ENCODE assay signal across 8 cellular contexts in the genomic region with DNA sequence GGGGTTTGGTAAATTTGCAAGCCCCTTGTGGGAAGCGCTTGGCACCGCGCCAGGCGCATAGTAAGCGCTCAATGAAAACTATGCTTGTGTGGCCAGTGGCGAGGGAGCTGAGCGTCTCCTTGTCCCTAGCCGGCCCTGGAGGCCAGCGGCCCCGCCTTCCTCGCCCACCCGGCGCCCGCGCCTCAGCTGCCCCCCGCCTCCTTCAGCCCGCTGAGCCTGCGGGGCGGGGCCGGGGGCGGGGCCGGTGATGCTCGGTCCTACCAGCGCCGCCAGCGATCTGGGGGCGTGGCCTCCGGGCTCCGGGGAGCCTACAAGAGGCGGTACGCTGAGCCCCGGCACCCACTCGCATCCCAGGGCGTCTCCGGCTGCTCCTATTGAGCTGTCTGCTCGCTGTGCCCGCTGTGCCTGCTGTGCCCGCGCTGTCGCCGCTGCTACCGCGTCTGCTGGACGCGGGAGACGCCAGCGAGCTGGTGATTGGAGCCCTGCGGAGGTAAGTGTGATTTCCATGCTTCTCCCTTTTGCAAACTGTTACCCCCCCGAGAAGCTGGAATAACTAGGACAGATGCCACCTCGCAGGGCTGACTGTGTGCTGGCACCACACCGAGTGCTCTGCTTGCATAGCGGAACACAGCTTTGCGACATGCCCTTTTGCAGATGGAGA. TPM values are rescaled to one million over a fixed set of nuclear protein-coding genes. Genes with fewer than 3 reads are reported as not detected.
DNase-seq lines count a peak whose midpoint lies in the region; ATAC-seq and TF ChIP-seq lines count a peak whose summit lies in the region.

A gene with protein sequence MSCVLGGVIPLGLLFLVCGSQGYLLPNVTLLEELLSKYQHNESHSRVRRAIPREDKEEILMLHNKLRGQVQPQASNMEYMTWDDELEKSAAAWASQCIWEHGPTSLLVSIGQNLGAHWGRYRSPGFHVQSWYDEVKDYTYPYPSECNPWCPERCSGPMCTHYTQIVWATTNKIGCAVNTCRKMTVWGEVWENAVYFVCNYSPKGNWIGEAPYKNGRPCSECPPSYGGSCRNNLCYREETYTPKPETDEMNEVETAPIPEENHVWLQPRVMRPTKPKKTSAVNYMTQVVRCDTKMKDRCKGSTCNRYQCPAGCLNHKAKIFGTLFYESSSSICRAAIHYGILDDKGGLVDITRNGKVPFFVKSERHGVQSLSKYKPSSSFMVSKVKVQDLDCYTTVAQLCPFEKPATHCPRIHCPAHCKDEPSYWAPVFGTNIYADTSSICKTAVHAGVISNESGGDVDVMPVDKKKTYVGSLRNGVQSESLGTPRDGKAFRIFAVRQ (plus strand): TSS at position 342 of the 661 bp plus-strand sequence. CDS start 18,511 bp downstream, outside the sequence.

- CTCF ChIA-PET in HCT116 (lab: Charles Lee): interaction anchor here (1.2 kb wide), 1 partner anchor 11 kb away, joined by 3 read pairs; no protein-coding TSS in a partner anchor

- POLR2A ChIA-PET in HCT116 (lab: Charles Lee): interaction anchor here (0.9 to 4.4 kb wide), 12 partner anchors 8 to 307 kb away, joined by 3 to 40 read pairs (median 4); no protein-coding TSS in a partner anchor

- peak within 1 kb of the TSS; percentile 69 for H2AFZ ChIP-seq in HCT116 (ENCODE audit: low read depth, low read length, poor library complexity, severe bottlenecking)

- no peaks in the 10 kb centered on the region for H3K9me3 ChIP-seq in HCT116 (ENCODE audit: control insufficient read depth in 1 of 2, insufficient read depth in 1 of 2, low read depth in 1 of 2, low read length in 2 of 2)

- H3K79me2 ChIP-seq in HCT116 (ENCODE audit: insufficient read depth, low read length): no peaks in the 10 kb centered on the region

- H3K4me1 ChIP-seq in HCT116 (ENCODE audit: control insufficient read depth in 1 of 2, insufficient read depth in 2 of 2, low read length in 2 of 2): peaks cover 7 to 15% of the 10 kb centered on the region in 2 experiments

- no peak for TF ChIP-seq CTCF in AG09309 (IDR thresholded peaks at IDR 0.05; ENCODE audit: control insufficient read depth, insufficient read depth, low read depth, low read length, missing control alignments)
- TF ChIP-seq CTCF in HCT116 (IDR thresholded peaks at IDR 0.05 in 2 of 3, conservative IDR thresholded peaks at IDR 0.05 in 1 of 3; ENCODE audit: borderline replicate concordance in 1 of 3, insufficient read depth in 1 of 3, low read depth in 2 of 3, low read length in 2 of 3): no peak
- TF ChIP-seq CTCF in choroid plexus epithelial cell (conservative IDR thresholded peaks at IDR 0.05; ENCODE audit: low read depth, low read length): no peak
- TF ChIP-seq CTCF in kidney epithelial cell (IDR thresholded peaks at IDR 0.05; ENCODE audit: insufficient read depth, low read length, poor library complexity, severe bottlenecking): no peak

- BruUV-seq in HCT116 (replicated peaks; lab: Mats Ljungman, UMichigan): no TSS peak

- H3K9ac ChIP-seq in HCT116 (ENCODE audit: low read length): peak within 1 kb of the TSS; percentile 31; the same call in 1 of the 2 replicates

- no peaks in the 10 kb centered on the region for H4K20me1 ChIP-seq in HCT116 (ENCODE audit: insufficient read depth)

- H3K9me3 Mint-ChIP-seq in activated CD4-positive, alpha-beta T cell treated with anti-CD3 and anti-CD28 coated beads, Interleukin-2, amount 10 ng/mL, durations not matched to agents 24 days and 14 days: no peaks in the 10 kb centered on the region

- no peaks in the 10 kb centered on the region for H3K36me3 Mint-ChIP-seq in activated CD4-positive, alpha-beta T cell treated with anti-CD3 and anti-CD28 coated beads, Interleukin-2, amount 10 ng/mL, durations not matched to agents 24 days and 14 days (ENCODE audit: low read depth)

- peaks cover 6% of the 10 kb centered on the region for H3K4me1 Mint-ChIP-seq in activated CD4-positive, alpha-beta T cell treated with anti-CD3 and anti-CD28 coated beads, Interleukin-2, amount 10 ng/mL, durations not matched to agents 24 days and 14 days

- RAD21 ChIA-PET in HCT116 (lab: Charles Lee; ENCODE audit: low non-redundant PET in 1 of 2, low total read pairs in 2 of 2, uncharacterized antibody in 2 of 2, unreplicated experiment in 2 of 2): interaction anchor here in 1 of 2 experiments (0.9 kb wide), 1 partner anchor 13 kb away, joined by 3 read pairs; no protein-coding TSS in a partner anchor

- TF ChIP-seq POLR2A in HCT116 (IDR thresholded peaks at IDR 0.05; ENCODE audit: borderline replicate concordance, extremely low read depth, insufficient read depth, insufficient read length): peak; percentile 89

- ATAC-seq in HCT116 (peak; percentile 99), HG02571 (IDR thresholded peaks at IDR 0.05; ENCODE audit: unreplicated experiment) (no peak)

- H3K36me3 ChIP-seq in HCT116 (ENCODE audit: control insufficient read depth in 1 of 2, insufficient read depth in 2 of 2, low read length in 2 of 2): no peaks in the 10 kb centered on the region
- no peaks in the 10 kb centered on the region for H3K36me3 ChIP-seq in kidney epithelial cell (ENCODE audit: control insufficient read depth, insufficient read depth, low read length)

- H3K27ac ChIP-seq in HCT116 (ENCODE audit: low read depth, low read length): no peak within 1 kb of the TSS

- H3K4me3 Mint-ChIP-seq in activated CD4-positive, alpha-beta T cell treated with anti-CD3 and anti-CD28 coated beads, Interleukin-2, amount 10 ng/mL, durations not matched to agents 24 days and 14 days: peak within 1 kb of the TSS; percentile 75

- peak within 1 kb of the TSS; percentile 97 for H3K4me2 ChIP-seq in HCT116 (ENCODE audit: low read length)

- intact Hi-C loops in HCT116 (cut with micrococcal nuclease): no loop called here
- intact Hi-C loops in activated CD4-positive, alpha-beta T cell treated with anti-CD3 and anti-CD28 coated beads, Interleukin-2, amount 10 ng/mL, durations not matched to agents 24 days and 14 days (cut with micrococcal nuclease): no loop called here

- DNase-seq in AG09309 (ENCODE audit: low read depth): no peak
- DNase-seq in HCT116 (ENCODE audit: low read depth, low spot score): peak; percentile 81
- DNase-seq in NCI-H446 (lab: John Stamatoyannopoulos, UW): peak; percentile 38 to 79
- peak; percentile 96 for DNase-seq in activated CD4-positive, alpha-beta T cell treated with anti-CD3 and anti-CD28 coated beads, Interleukin-2, amount 10 ng/mL, durations not matched to agents 24 days and 14 days
- DNase-seq in choroid plexus epithelial cell (ENCODE audit: low read depth): peak; percentile 90
- no peak for DNase-seq in kidney epithelial cell (ENCODE audit: low read depth)
- peak; percentile 91 for DNase-seq in stimulated activated CD4-positive, alpha-beta T cell treated with anti-CD3 and anti-CD28 coated beads, Interleukin-12 subunit alpha, Interleukin-12 subunit beta, amount 100 ng/mL, for 4 hours

- H3K9me2 ChIP-seq in HCT116 (ENCODE audit: insufficient read depth): no peaks in the 10 kb centered on the region

- H3K27me3 Mint-ChIP-seq in activated CD4-positive, alpha-beta T cell treated with anti-CD3 and anti-CD28 coated beads, Interleukin-2, amount 10 ng/mL, durations not matched to agents 24 days and 14 days: peaks cover 51% of the 10 kb centered on the region

- TF ChIP-seq RAD21 in HCT116 (IDR thresholded peaks at IDR 0.05; ENCODE audit: low read depth): no peak

- H3K4me3 ChIP-seq in AG09309 (ENCODE audit: control insufficient read depth, low read depth, low read length) (peak within 1 kb of the TSS; percentile 51), HCT116 (replicated peaks in 1 of 2; ENCODE audit: low read depth in 1 of 2, low read length in 2 of 2) (peak within 1 kb of the TSS; percentile 38 to 64), choroid plexus epithelial cell (ENCODE audit: low read depth, low read length) (peak within 1 kb of the TSS; percentile 68), kidney epithelial cell (ENCODE audit: low read depth, low read length) (peak within 1 kb of the TSS; percentile 31)

- H3K27ac Mint-ChIP-seq in activated CD4-positive, alpha-beta T cell treated with anti-CD3 and anti-CD28 coated beads, Interleukin-2, amount 10 ng/mL, durations not matched to agents 24 days and 14 days: no peak within 1 kb of the TSS

- H3K27me3 ChIP-seq in HCT116 (ENCODE audit: insufficient read depth, low read length) (no peaks in the 10 kb centered on the region), kidney epithelial cell (ENCODE audit: control insufficient read depth, insufficient read depth, low read length) (no peaks in the 10 kb centered on the region)

TF ChIP-seq in HCT116, 20 proteins besides CTCF, POLR2A, EP300 and RAD21:
- peak; percentile 98 for TF ChIP-seq POLR2AphosphoS5 (IDR thresholded peaks at IDR 0.05; ENCODE audit: low read depth, low read length)
- no peak for TF ChIP-seq MAX (IDR thresholded peaks at IDR 0.05)

RNA-seq across cellular contexts. Expression of the gene that starts here (rescaled TPM):
- total RNA-seq in HCT116 (2021; ENCODE audit: unreplicated experiment) (4.6 TPM), kidney epithelial cell (2.5 and 3.3 TPM in 2 replicates)
- 1.7 and 1.9 TPM in 2 replicates for polyA plus RNA-seq in HCT116 (2012)
- total RNA-seq in activated CD4-positive, alpha-beta T cell treated with anti-CD3 and anti-CD28 coated beads, Interleukin-2, amount 10 ng/mL, durations not matched to agents 24 days and 14 days: 0.19 and 0.26 TPM in 2 replicates

Comparison
In these comparisons a context has a peak if more than half of its experiments do, and no peak if none do; other contexts are left out.
1. Peak in DNase-seq in activated CD4-positive, alpha-beta T cell treated with anti-CD3 and anti-CD28 coated beads, Interleukin-2, amount 10 ng/mL, durations not matched to agents 24 days and 14 days; RNA of the gene not detected or under 1 TPM.
2. DNase-seq: peak in HCT116 (single experiment), NCI-H446 (2 of 2), choroid plexus epithelial cell (single experiment) and stimulated activated CD4-positive, alpha-beta T cell treated with anti-CD3 and anti-CD28 coated beads, Interleukin-12 subunit alpha, Interleukin-12 subunit beta, amount 100 ng/mL, for 4 hours (single experiment); none in AG09309 (single experiment) and kidney epithelial cell (single experiment).
3. Peak in every context shown above with its lines, with median percentiles within 50 percentile points of each other: H3K4me3 ChIP-seq.